In the genomic region with DNA sequence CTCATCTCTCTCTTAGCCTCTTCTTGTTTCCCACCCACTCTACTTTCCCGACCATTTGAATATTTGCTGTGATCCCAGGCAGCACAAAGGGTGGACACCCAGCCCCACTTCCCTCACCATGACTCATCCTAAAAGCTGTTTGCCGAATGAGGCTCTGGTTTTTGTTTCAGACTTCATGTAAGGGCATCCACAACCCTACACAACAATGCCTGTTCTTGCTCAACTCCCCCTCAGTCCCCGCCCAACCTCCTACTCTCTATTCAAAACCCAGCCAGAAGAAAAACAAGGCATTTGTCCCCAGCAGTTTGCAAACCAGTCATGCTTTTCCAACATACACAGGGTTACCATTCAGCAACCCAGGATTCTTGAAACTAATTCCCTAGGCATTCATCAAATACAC, we compare ENCODE assay signal across 12 cellular contexts.
A peak's percentile ranks its signal among the peaks of the same experiment; 100 is the strongest.
DNase-seq lines count a peak whose midpoint lies in the region; ATAC-seq, FAIRE-seq and TF ChIP-seq lines count a peak whose summit lies in the region.
"Had no signal": no experiment of that assay in that cellular context is flagged by ENCODE, and none has a peak within 500 bp of the region (broad histone marks: within the 10 kb centered on the region; RNA-seq: fewer than 3 reads in every experiment).

No MANE protein-coding gene starts in this region.

- H3K27me3 ChIP-seq in HUES6 (ENCODE audit: control insufficient read depth, insufficient read depth, low read length) (no peaks in the 10 kb centered on the region), bronchial epithelial cell (ENCODE audit: control insufficient read depth, insufficient read depth, low read length) (no peaks in the 10 kb centered on the region)
- H3K27me3 ChIP-seq: esophagus squamous epithelium had no signal

- H3K9me3 ChIP-seq in HUES6 (ENCODE audit: control insufficient read depth, insufficient read depth, low read depth, low read length): peaks cover 28% of the 10 kb centered on the region

- FAIRE-seq in bronchial epithelial cell (lab: Jason Lieb, UNC): no peak

- H3K27ac ChIP-seq in HUES6 (ENCODE audit: low read depth, low read length): peak overlapping the region; percentile 27; the same call in 1 of the 2 replicates
- H3K27ac ChIP-seq: esophagus squamous epithelium had no signal

- H3K4me3 ChIP-seq in HUES6 (ENCODE audit: low read depth, low read length) (no peak overlapping the region), bronchial epithelial cell (ENCODE audit: low read depth, low read length) (no peak overlapping the region), skeletal muscle cell (ENCODE audit: low read depth, low read length) (no peak overlapping the region)
- H3K4me3 ChIP-seq: esophagus squamous epithelium had no signal

- no peaks in the 10 kb centered on the region for H3K36me3 ChIP-seq in HUES6 (ENCODE audit: control insufficient read depth, insufficient read depth, low read length)
- no peaks in the 10 kb centered on the region for H3K36me3 ChIP-seq in bronchial epithelial cell (ENCODE audit: control insufficient read depth, insufficient read depth, low read length)
- H3K36me3 ChIP-seq: esophagus squamous epithelium had no signal

- ATAC-seq in GM19324 (IDR thresholded peaks at IDR 0.05; ENCODE audit: low FRiP score, unreplicated experiment): no peak

- H3K9ac ChIP-seq in HUES6 (ENCODE audit: low read length): no peak overlapping the region

- no peak for TF ChIP-seq CTCF in bronchial epithelial cell (IDR thresholded peaks at IDR 0.05; ENCODE audit: insufficient read depth, low read length, severe bottlenecking)

- DNase-seq in bronchial epithelial cell (ENCODE audit: low read depth): peak; percentile 73
- DNase-seq in inferior parietal cortex (ENCODE audit: extremely low spot score): peak; percentile 17
- peak; percentile 31 for DNase-seq in skeletal muscle cell (ENCODE audit: low read depth)
- DNase-seq in NCI-H2227 treated with DMSO at 0.1 percent for 48 hours (lab: John Stamatoyannopoulos, UW): no peak
- DNase-seq in cerebellum (ENCODE audit: low spot score): no peak
- no peak for DNase-seq in OCI-M2 (lab: John Stamatoyannopoulos, UW; ENCODE audit: unreplicated experiment)
- DNase-seq: CD4-positive, alpha-beta T cell; esophagus squamous epithelium; NCI-H526; T-helper 9 cell had no signal

- H3K4me1 ChIP-seq in HUES6 (ENCODE audit: control insufficient read depth, insufficient read depth, low read length): peaks cover 15% of the 10 kb centered on the region
- H3K4me1 ChIP-seq: esophagus squamous epithelium had no signal

Comparison
In these comparisons a context has a peak if more than half of its experiments do, and no peak if none do; other contexts are left out.
1. DNase-seq: peak in bronchial epithelial cell (single experiment), inferior parietal cortex (single experiment) and skeletal muscle cell (single experiment); none in NCI-H2227 treated with DMSO at 0.1 percent for 48 hours (single experiment), cerebellum (single experiment) and OCI-M2 (single experiment).